ENCODE assay signal across 21 cellular contexts in the genomic region with DNA sequence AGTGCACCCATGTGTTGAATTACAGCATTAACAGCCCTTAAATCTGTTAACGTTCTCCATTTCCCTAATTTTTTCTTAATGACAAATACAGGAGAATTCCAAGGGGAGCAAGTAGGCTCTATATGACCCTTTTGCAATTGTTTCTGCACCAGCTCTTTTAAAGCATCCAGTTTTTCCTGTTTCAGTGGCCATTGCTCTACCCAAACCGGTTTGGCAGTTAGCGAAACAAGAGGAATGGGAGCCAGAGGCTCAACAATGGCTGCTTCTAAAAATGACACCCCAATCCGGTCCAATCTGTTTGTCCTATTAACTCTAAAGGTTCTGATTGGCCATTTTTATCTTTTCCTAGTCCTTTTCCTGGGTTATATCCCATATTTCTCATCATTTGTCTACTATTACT.
"Had no signal": no experiment of that assay in that cellular context is flagged by ENCODE, and none has a peak within 500 bp of the region (broad histone marks: within the 10 kb centered on the region; RNA-seq: fewer than 3 reads in every experiment).

No MANE protein-coding gene starts in this region.

- H3K27ac Mint-ChIP-seq: activated T-cell treated with anti-CD3 and anti-CD28 coated beads, Interleukin-2, amount 50 U/mL, for 72 hours; nephron progenitor cell; progenitor cell of endocrine pancreas had no signal

- DNase-seq: activated CD4-positive, alpha-beta T cell treated with anti-CD3 and anti-CD28 coated beads for 1 hour; activated CD4-positive, alpha-beta T cell treated with anti-CD3 and anti-CD28 coated beads, Interleukin-2, amount 50 U/mL, for 4 hours; activated effector memory CD4-positive, alpha-beta T cell treated with anti-CD3 and anti-CD28 coated beads, Interleukin-2, amount 50 U/mL, for 16 hours; activated naive CD4-positive, alpha-beta T cell treated with anti-CD3 and anti-CD28 coated beads, Interleukin-2, amount 50 U/mL, for 16 hours; activated T-cell treated with anti-CD3 and anti-CD28 coated beads, Interleukin-2, amount 50 U/mL, for 72 hours; aorta; cerebellar nuclear complex; cortex of kidney; head of caudate nucleus; kidney; left lung; nephron progenitor cell; occipital lobe; stimulated activated CD4-positive, alpha-beta T cell treated with anti-CD3 and anti-CD28 coated beads, Interleukin-12 subunit alpha, Interleukin-12 subunit beta, amount 100 ng/mL, for 4 hours; stimulated activated CD4-positive, alpha-beta T cell treated with anti-CD3 and anti-CD28 coated beads, Interleukin-1b, Interleukin-23, amount 100 ng/mL, for 48 hours; stimulated activated CD8-positive, alpha-beta memory T cell treated with anti-CD3 and anti-CD28 coated beads, Interleukin-4, amount 100 ng/mL, for 48 hours; stimulated activated naive CD4-positive, alpha-beta T cell; substantia nigra; transverse colon had no signal

- H3K4me1 Mint-ChIP-seq: nephron progenitor cell had no signal

- H3K4me3 ChIP-seq: left lung, right atrium auricular region, transverse colon had no signal

- H3K27me3 Mint-ChIP-seq: progenitor cell of endocrine pancreas had no signal

- H3K4me3 Mint-ChIP-seq: activated T-cell treated with anti-CD3 and anti-CD28 coated beads, Interleukin-2, amount 50 U/mL, for 72 hours; nephron progenitor cell had no signal
